Comparison of ENCODE assay signal across 1 cellular context in genomic region chr11:67344264-67344663, GRCh38.
TF ChIP-seq lines count a peak whose summit lies in the region.

No MANE protein-coding gene starts in this region.

TF ChIP-seq in GM23338, 12 proteins besides CTCF, POLR2A, EP300 and RAD21 (continued from another document):
- no peak for TF ChIP-seq ZNF462 (CRISPR knock-in tag; IDR thresholded peaks at IDR 0.05)
- no peak for TF ChIP-seq CREB1 (CRISPR knock-in tag; IDR thresholded peaks at IDR 0.05; ENCODE audit: low read depth)
- no peak for TF ChIP-seq ETS1 (IDR thresholded peaks at IDR 0.05)
